In genomic region chr1:90708826-90709225, GRCh38 we compare ENCODE assay signal across 21 cellular contexts. TPM values are rescaled to one million over a fixed set of nuclear protein-coding genes. Genes with fewer than 3 reads are reported as not detected.
DNase-seq lines count a peak whose midpoint lies in the region; ATAC-seq and TF ChIP-seq lines count a peak whose summit lies in the region.
"Had no signal": no experiment of that assay in that cellular context is flagged by ENCODE, and none has a peak within 500 bp of the region (broad histone marks: within the 10 kb centered on the region; RNA-seq: fewer than 3 reads in every experiment).

No MANE protein-coding gene starts in this region.

- peaks cover 4% of the 10 kb centered on the region for H3K36me3 Mint-ChIP-seq in activated naive CD4-positive, alpha-beta T cell treated with anti-CD3 and anti-CD28 coated beads, Interleukin-2, amount 50 U/mL, for 24 hours
- H3K36me3 Mint-ChIP-seq in activated naive CD4-positive, alpha-beta T cell treated with anti-CD3 and anti-CD28 coated beads, Interleukin-2, amount 50 U/mL, for 72 hours: peaks cover 10 to 28% of the 10 kb centered on the region in 2 donors
- H3K36me3 Mint-ChIP-seq in neural crest cell (ENCODE audit: low read depth): no peaks in the 10 kb centered on the region
- H3K36me3 Mint-ChIP-seq in activated T-cell treated with anti-CD3 and anti-CD28 coated beads, Interleukin-2, amount 50 U/mL, for 24 hours (ENCODE audit: low read depth): no peaks in the 10 kb centered on the region
- H3K36me3 Mint-ChIP-seq: CD4-positive, CD25-positive, alpha-beta regulatory T cell; CD8-positive, alpha-beta T cell had no signal

- H3K27me3 Mint-ChIP-seq in activated naive CD4-positive, alpha-beta T cell treated with anti-CD3 and anti-CD28 coated beads, Interleukin-2, amount 50 U/mL, for 24 hours: peaks cover 77% of the 10 kb centered on the region
- peaks cover 100% of the 10 kb centered on the region for H3K27me3 Mint-ChIP-seq in neural crest cell (ENCODE audit: low read depth)
- peaks cover 98% of the 10 kb centered on the region for H3K27me3 Mint-ChIP-seq in activated T-cell treated with anti-CD3 and anti-CD28 coated beads, Interleukin-2, amount 50 U/mL, for 24 hours

- peaks cover 17% of the 10 kb centered on the region for H3K4me1 ChIP-seq in lower lobe of right lung
- H3K4me1 ChIP-seq: BLaER1, Caco-2 had no signal

- TF ChIP-seq CTCF in neural crest cell (conservative IDR thresholded peaks at IDR 0.05) (no peak), lower lobe of right lung (IDR thresholded peaks at IDR 0.05) (no peak)

- no peak overlapping the region for H3K27ac ChIP-seq in lower lobe of right lung
- H3K27ac ChIP-seq: BLaER1, C4-2B had no signal

- DNase-seq in activated naive CD4-positive, alpha-beta T cell treated with anti-CD3 and anti-CD28 coated beads, Interleukin-2, amount 50 U/mL, for 72 hours (ENCODE audit: low spot score in 2 of 2): no peak
- peak; percentile 64 for DNase-seq in NCI-H69 (lab: John Stamatoyannopoulos, UW)
- no peak for DNase-seq in neural crest cell (ENCODE audit: low read depth, low spot score)
- DNase-seq in lower lobe of right lung: no peak
- no peak for DNase-seq in activated T-cell treated with anti-CD3 and anti-CD28 coated beads, Interleukin-2, amount 50 U/mL, for 24 hours
- DNase-seq: Caco-2; CD4-positive, CD25-positive, alpha-beta regulatory T cell; CD8-positive, alpha-beta T cell; DND-41; GDM1; H9 had no signal

- no peak for ATAC-seq in activated naive CD4-positive, alpha-beta T cell treated with anti-CD3 and anti-CD28 coated beads, Interleukin-2, amount 50 U/mL, for 72 hours
- no peak for ATAC-seq in lower lobe of right lung
- ATAC-seq in GM21423 (IDR thresholded peaks at IDR 0.05; ENCODE audit: unreplicated experiment): no peak
- ATAC-seq: CD8-positive, alpha-beta T cell; GM12878; GM23338; HCT116 had no signal

- H3K27me3 ChIP-seq in lower lobe of right lung (ENCODE audit: low read depth): peaks cover 94% of the 10 kb centered on the region

- peaks cover 13% of the 10 kb centered on the region for H3K9me3 Mint-ChIP-seq in activated naive CD4-positive, alpha-beta T cell treated with anti-CD3 and anti-CD28 coated beads, Interleukin-2, amount 50 U/mL, for 24 hours
- no peaks in the 10 kb centered on the region for H3K9me3 Mint-ChIP-seq in activated naive CD4-positive, alpha-beta T cell treated with anti-CD3 and anti-CD28 coated beads, Interleukin-2, amount 50 U/mL, for 72 hours
- H3K9me3 Mint-ChIP-seq in neural crest cell: no peaks in the 10 kb centered on the region
- no peaks in the 10 kb centered on the region for H3K9me3 Mint-ChIP-seq in activated T-cell treated with anti-CD3 and anti-CD28 coated beads, Interleukin-2, amount 50 U/mL, for 24 hours
- H3K9me3 Mint-ChIP-seq: CD8-positive, alpha-beta T cell; GM23338 had no signal

- H3K9me3 ChIP-seq in lower lobe of right lung: no peaks in the 10 kb centered on the region
- H3K9me3 ChIP-seq: Caco-2 had no signal

- no peak overlapping the region for H3K4me3 ChIP-seq in lower lobe of right lung
- H3K4me3 ChIP-seq: BLaER1, GM12878, GM23338 had no signal

- H3K4me3 Mint-ChIP-seq in activated naive CD4-positive, alpha-beta T cell treated with anti-CD3 and anti-CD28 coated beads, Interleukin-2, amount 50 U/mL, for 24 hours: no peak overlapping the region
- H3K4me3 Mint-ChIP-seq in neural crest cell: peak overlapping the region; percentile 36
- H3K4me3 Mint-ChIP-seq in activated T-cell treated with anti-CD3 and anti-CD28 coated beads, Interleukin-2, amount 50 U/mL, for 24 hours: no peak overlapping the region
- H3K4me3 Mint-ChIP-seq: B cell; CD4-positive, CD25-positive, alpha-beta regulatory T cell; CD8-positive, alpha-beta T cell; GM23338 had no signal

- intact Hi-C loops in lower lobe of right lung (cut with DNase I): no loop called here

- no peaks in the 10 kb centered on the region for H3K36me3 ChIP-seq in lower lobe of right lung
- H3K36me3 ChIP-seq: BLaER1 had no signal

- peaks cover 10% of the 10 kb centered on the region for H3K4me1 Mint-ChIP-seq in activated naive CD4-positive, alpha-beta T cell treated with anti-CD3 and anti-CD28 coated beads, Interleukin-2, amount 50 U/mL, for 24 hours
- peaks cover 11% of the 10 kb centered on the region for H3K4me1 Mint-ChIP-seq in neural crest cell
- H3K4me1 Mint-ChIP-seq in activated T-cell treated with anti-CD3 and anti-CD28 coated beads, Interleukin-2, amount 50 U/mL, for 24 hours (ENCODE audit: low read depth): peaks cover 19% of the 10 kb centered on the region

- H3K27ac Mint-ChIP-seq in activated naive CD4-positive, alpha-beta T cell treated with anti-CD3 and anti-CD28 coated beads, Interleukin-2, amount 50 U/mL, for 24 hours: peak overlapping the region; percentile 17
- no peak overlapping the region for H3K27ac Mint-ChIP-seq in activated naive CD4-positive, alpha-beta T cell treated with anti-CD3 and anti-CD28 coated beads, Interleukin-2, amount 50 U/mL, for 72 hours
- no peak overlapping the region for H3K27ac Mint-ChIP-seq in neural crest cell (ENCODE audit: unreplicated experiment)
- H3K27ac Mint-ChIP-seq in activated T-cell treated with anti-CD3 and anti-CD28 coated beads, Interleukin-2, amount 50 U/mL, for 24 hours: no peak overlapping the region
- H3K27ac Mint-ChIP-seq: B cell; CD4-positive, CD25-positive, alpha-beta regulatory T cell; CD8-positive, alpha-beta T cell; GM23338; H9 had no signal

RNA-seq across cellular contexts. Expression of gene BARHL2, which starts 8.3 kb away (rescaled TPM):
- total RNA-seq in activated naive CD4-positive, alpha-beta T cell treated with anti-CD3 and anti-CD28 coated beads, Interleukin-2, amount 50 U/mL, for 72 hours: not detected
- total RNA-seq in neural crest cell (not detected in 2 replicates), lower lobe of right lung (not detected)
- total RNA-seq: A172; B cell; Caco-2; CD4-positive, CD25-positive, alpha-beta regulatory T cell; CD8-positive, alpha-beta T cell; GM12878; GM23338; H4; H9 had no signal
